29 cellular contexts compared by ENCODE assay signal in genomic region chr14:77579760-77580159, GRCh38. TPM values are rescaled to one million over a fixed set of nuclear protein-coding genes. Genes with fewer than 3 reads are reported as not detected.
DNase-seq lines count a peak whose midpoint lies in the region; ATAC-seq and TF ChIP-seq lines count a peak whose summit lies in the region.
"Had no signal": no experiment of that assay in that cellular context is flagged by ENCODE, and none has a peak within 500 bp of the region (broad histone marks: within the 10 kb centered on the region; RNA-seq: fewer than 3 reads in every experiment).

No MANE protein-coding gene starts in this region.

- CTCF ChIA-PET in MCF 10A (lab: Yijun Ruan, JAX) (interaction anchor here (0.8 kb wide), 1 partner anchor 33 kb away, joined by 3 read pairs; no protein-coding TSS in a partner anchor), activated B cell treated with CpG ODN at 0.5 μM for 24 hours (lab: Charles Lee) (no interaction called here)

- no peak for TF ChIP-seq CTCF in MCF 10A (IDR thresholded peaks at IDR 0.05; ENCODE audit: unreplicated experiment)
- no peak for TF ChIP-seq CTCF in breast epithelium (IDR thresholded peaks at IDR 0.05)
- no peak for TF ChIP-seq CTCF in activated B cell treated with CpG ODN at 0.5 μM for 24 hours (IDR thresholded peaks at IDR 0.05)
- no peak for TF ChIP-seq CTCF in natural killer cell (IDR thresholded peaks at IDR 0.05)

- no peak for TF ChIP-seq POLR2A in breast epithelium (IDR thresholded peaks at IDR 0.05)

- H3K27me3 ChIP-seq in breast epithelium, result no peaks in the 10 kb centered on the region
- H3K27me3 ChIP-seq: esophagus squamous epithelium, gastroesophageal sphincter, hepatocyte, stomach, thyroid gland, vagina had no signal

- H3K9me3 Mint-ChIP-seq in MCF 10A (ENCODE audit: unreplicated experiment) (no peaks in the 10 kb centered on the region), activated B cell treated with CpG ODN at 0.5 μM for 24 hours (no peaks in the 10 kb centered on the region), natural killer cell (no peaks in the 10 kb centered on the region)
- H3K9me3 Mint-ChIP-seq: activated T-cell treated with anti-CD3 and anti-CD28 coated beads, Interleukin-2, amount 50 U/mL, for 4 hours; H9 had no signal

- no peak overlapping the region for H3K4me3 ChIP-seq in breast epithelium
- H3K4me3 ChIP-seq: A549, esophagus squamous epithelium, gastroesophageal sphincter, hepatocyte, lung, mucosa of descending colon, stomach, thyroid gland, vagina had no signal

- H3K27ac Mint-ChIP-seq in MCF 10A (ENCODE audit: low read depth, unreplicated experiment), result peak overlapping the region; percentile 16
- H3K27ac Mint-ChIP-seq in activated B cell treated with CpG ODN at 0.5 μM for 24 hours, result peak overlapping the region; percentile 24
- H3K27ac Mint-ChIP-seq in natural killer cell, result peak overlapping the region; percentile 77 to 87
- H3K27ac Mint-ChIP-seq: H9 had no signal

- ATAC-seq in activated B cell treated with CpG ODN at 0.5 μM for 24 hours (ENCODE audit: low read depth) (no peak), natural killer cell (no peak), HG02610 (IDR thresholded peaks at IDR 0.05; ENCODE audit: unreplicated experiment) (no peak)
- ATAC-seq: A549, gastroesophageal sphincter, Panc1 had no signal

- no TSS peak for BruUV-seq in MCF 10A (replicated peaks; lab: Mats Ljungman, UMichigan)

- H3K36me3 Mint-ChIP-seq in MCF 10A (ENCODE audit: insufficient read depth, unreplicated experiment), result no peaks in the 10 kb centered on the region
- peaks cover 33% of the 10 kb centered on the region for H3K36me3 Mint-ChIP-seq in activated B cell treated with CpG ODN at 0.5 μM for 24 hours (ENCODE audit: low read depth)
- H3K36me3 Mint-ChIP-seq in natural killer cell, result no peaks in the 10 kb centered on the region

- H3K36me3 ChIP-seq in breast epithelium, result no peaks in the 10 kb centered on the region
- H3K36me3 ChIP-seq: vagina had no signal

- H3K4me1 ChIP-seq in breast epithelium, result no peaks in the 10 kb centered on the region
- H3K4me1 ChIP-seq: A549, parathyroid adenoma had no signal

- H3K27ac ChIP-seq in breast epithelium, result no peak overlapping the region
- H3K27ac ChIP-seq: A549, esophagus squamous epithelium, gastroesophageal sphincter, parathyroid adenoma, thyroid gland had no signal

- intact Hi-C loops in MCF 10A (cut with micrococcal nuclease) (no loop called here), breast epithelium (cut with DNase I; ENCODE audit: low total_unique reads) (no loop called here), activated B cell treated with CpG ODN at 0.5 μM for 24 hours (cut with micrococcal nuclease) (no loop called here), natural killer cell (cut with micrococcal nuclease) (loop anchor here (5.0 kb wide), 1 partner anchor 38 kb away; the partner anchor contains the start of gene SPTLC2)

- no peak for DNase-seq in MCF 10A (ENCODE audit: unreplicated experiment)
- no peak for DNase-seq in breast epithelium (ENCODE audit: low spot score in 2 of 2)
- no peak for DNase-seq in activated B cell treated with CpG ODN at 0.5 μM for 24 hours
- no peak for DNase-seq in natural killer cell
- no peak for DNase-seq in NCI-H2029 treated with DMSO at 0.1 percent for 48 hours (lab: John Stamatoyannopoulos, UW)
- DNase-seq in stimulated activated CD4-positive, alpha-beta T cell treated with anti-CD3 and anti-CD28 coated beads, Interleukin-4, amount 100 ng/mL, for 4 hours, result no peak
- no peak for DNase-seq in amniotic stem cell (lab: John Stamatoyannopoulos, UW)
- DNase-seq: activated CD8-positive, alpha-beta memory T cell treated with anti-CD3 and anti-CD28 coated beads, Interleukin-2, amount 10 ng/mL, durations not matched to agents 7 days and 5 days; activated gamma-delta T cell; activated T-cell treated with anti-CD3 and anti-CD28 coated beads, Interleukin-2, amount 50 U/mL, for 4 hours; esophagus squamous epithelium; H9; Karpas-422; mucosa of descending colon; NCI-H1436 treated with DMSO at 0.1 percent for 48 hours; NCI-H345; SHP77; stimulated activated CD4-positive, alpha-beta T cell treated with anti-CD3 and anti-CD28 coated beads, Interleukin-1b, Interleukin-23, amount 100 ng/mL, for 48 hours; stomach; T1000 had no signal

- H3K9me3 ChIP-seq in breast epithelium, result no peaks in the 10 kb centered on the region
- H3K9me3 ChIP-seq: A549, esophagus squamous epithelium, gastroesophageal sphincter, mucosa of descending colon, stomach, thyroid gland, vagina had no signal

- H3K4me3 Mint-ChIP-seq in MCF 10A (ENCODE audit: unreplicated experiment), result no peak overlapping the region
- H3K4me3 Mint-ChIP-seq in activated B cell treated with CpG ODN at 0.5 μM for 24 hours, result no peak overlapping the region
- H3K4me3 Mint-ChIP-seq in natural killer cell, result peak overlapping the region; percentile 69
- H3K4me3 Mint-ChIP-seq: activated CD8-positive, alpha-beta memory T cell treated with anti-CD3 and anti-CD28 coated beads, Interleukin-2, amount 10 ng/mL, durations not matched to agents 7 days and 5 days; activated T-cell treated with anti-CD3 and anti-CD28 coated beads, Interleukin-2, amount 50 U/mL, for 4 hours; H9 had no signal

- H3K4me1 Mint-ChIP-seq in MCF 10A (ENCODE audit: insufficient read depth, unreplicated experiment) (no peaks in the 10 kb centered on the region), activated B cell treated with CpG ODN at 0.5 μM for 24 hours (peaks cover 27% of the 10 kb centered on the region), natural killer cell (peaks cover 26% of the 10 kb centered on the region in 2 donors)

- H3K27me3 Mint-ChIP-seq in MCF 10A (ENCODE audit: insufficient read depth, unreplicated experiment) (no peaks in the 10 kb centered on the region), activated B cell treated with CpG ODN at 0.5 μM for 24 hours (no peaks in the 10 kb centered on the region), natural killer cell (ENCODE audit: low read depth in 2 of 2) (no peaks in the 10 kb centered on the region)
- H3K27me3 Mint-ChIP-seq: activated CD8-positive, alpha-beta memory T cell treated with anti-CD3 and anti-CD28 coated beads, Interleukin-2, amount 10 ng/mL, durations not matched to agents 7 days and 5 days had no signal

- POLR2A ChIA-PET in MCF 10A (lab: Yijun Ruan, JAX), result no interaction called here
- POLR2A ChIA-PET in activated B cell treated with CpG ODN at 0.5 μM for 24 hours (lab: Charles Lee), result no interaction called here

RNA-seq across cellular contexts. Expression of gene SPTLC2, which starts 36.7 kb away (rescaled TPM):
- 10.3 and 15.8 TPM in 2 replicates for total RNA-seq in MCF 10A (2022)
- total RNA-seq in breast epithelium, result 10 to 100 TPM; 31.2 to 47.2 (median 42.6) TPM
- 34.1 and 43.8 TPM in 2 replicates for total RNA-seq in activated B cell treated with CpG ODN at 0.5 μM for 24 hours
- 10 to 100 TPM; 35.2 to 58.6 (median 50.4) TPM for total RNA-seq in natural killer cell

Comparison
In these comparisons a context has a peak if more than half of its experiments do, and no peak if none do; other contexts are left out.
1. H3K27ac Mint-ChIP-seq: peak in every context shown above with its lines; median percentile 82 in natural killer cell; 24 in activated B cell treated with CpG ODN at 0.5 μM for 24 hours; 16 in MCF 10A.